1 cellular context compared by ENCODE assay signal in genomic region chr1:11653101-11653601, GRCh38.
TF ChIP-seq lines count a peak whose summit lies in the region.

No MANE protein-coding gene starts in this region.

TF ChIP-seq in HepG2, 621 proteins besides CTCF, POLR2A, EP300 and RAD21 (continued from another document and continues in another):
- TF ChIP-seq PRDM10 (CRISPR knock-in tag; IDR thresholded peaks at IDR 0.05; ENCODE audit: low read depth) (peak; percentile 51), CCDC6 (CRISPR knock-in tag; IDR thresholded peaks at IDR 0.05) (peak; percentile 49; the same call in 1 of the 2 replicates), HMG20A (CRISPR knock-in tag; IDR thresholded peaks at IDR 0.05; ENCODE audit: borderline replicate concordance) (peak; percentile 34; the same call in 1 of the 2 replicates), SNRNP70 (IDR thresholded peaks at IDR 0.05; ENCODE audit: low read depth, low read length) (no peak), MED13 (CRISPR knock-in tag; IDR thresholded peaks at IDR 0.05) (no peak), BHLHE40 (IDR thresholded peaks at IDR 0.05; ENCODE audit: low read length) (0 out of 2 replicates have a peak, but pooled peaks have one; percentile 13), TIGD3 (CRISPR knock-in tag; IDR thresholded peaks at IDR 0.05; ENCODE audit: borderline replicate concordance) (no peak), ZBTB40 (IDR thresholded peaks at IDR 0.05) (no peak), ZBTB40 (CRISPR knock-in tag; IDR thresholded peaks at IDR 0.05) (0 out of 2 replicates have a peak, but pooled peaks have one; percentile 26), HDAC1 (CRISPR knock-in tag; IDR thresholded peaks at IDR 0.05) (peak; percentile 44), ZBTB20 (CRISPR knock-in tag; IDR thresholded peaks at IDR 0.05; ENCODE audit: borderline replicate concordance, low read depth) (peak; percentile 68; the same call in 1 of the 2 replicates), RARA (CRISPR knock-in tag; IDR thresholded peaks at IDR 0.05) (0 out of 2 replicates have a peak, but pooled peaks have one; percentile 33), ESRRA (CRISPR knock-in tag; IDR thresholded peaks at IDR 0.05; ENCODE audit: low read depth) (0 out of 2 replicates have a peak, but pooled peaks have one; percentile 31), RERE (CRISPR knock-in tag; IDR thresholded peaks at IDR 0.05; ENCODE audit: low read depth) (no peak), ZC3H4 (CRISPR knock-in tag; IDR thresholded peaks at IDR 0.05; ENCODE audit: borderline replicate concordance) (no peak), FOSL2 (CRISPR knock-in tag; IDR thresholded peaks at IDR 0.05) (peak; percentile 95), RBAK (CRISPR knock-in tag; IDR thresholded peaks at IDR 0.05) (no peak), ZEB1 (IDR thresholded peaks at IDR 0.05; ENCODE audit: insufficient replicate concordance, low read depth) (peak; percentile 76), FOXC1 (CRISPR knock-in tag; IDR thresholded peaks at IDR 0.05; ENCODE audit: borderline replicate concordance) (0 out of 2 replicates have a peak, but pooled peaks have one; percentile 8), HMGXB4 (CRISPR knock-in tag; IDR thresholded peaks at IDR 0.05; ENCODE audit: borderline replicate concordance in 1 of 2, low read depth in 1 of 2) (peak in 1 of 2 experiments; percentile 39; a peak in 1 of 4 replicates), TAF15 (IDR thresholded peaks at IDR 0.05; ENCODE audit: low read depth, low read length, poor library complexity, severe bottlenecking) (peak; percentile 16), SOX6 (IDR thresholded peaks at IDR 0.05) (no peak), SOX6 (CRISPR knock-in tag; IDR thresholded peaks at IDR 0.05) (peak; percentile 56), SP4 (CRISPR knock-in tag; IDR thresholded peaks at IDR 0.05) (peak; percentile 36; the same call in 1 of the 2 replicates)
- TF ChIP-seq, protein P1, sequence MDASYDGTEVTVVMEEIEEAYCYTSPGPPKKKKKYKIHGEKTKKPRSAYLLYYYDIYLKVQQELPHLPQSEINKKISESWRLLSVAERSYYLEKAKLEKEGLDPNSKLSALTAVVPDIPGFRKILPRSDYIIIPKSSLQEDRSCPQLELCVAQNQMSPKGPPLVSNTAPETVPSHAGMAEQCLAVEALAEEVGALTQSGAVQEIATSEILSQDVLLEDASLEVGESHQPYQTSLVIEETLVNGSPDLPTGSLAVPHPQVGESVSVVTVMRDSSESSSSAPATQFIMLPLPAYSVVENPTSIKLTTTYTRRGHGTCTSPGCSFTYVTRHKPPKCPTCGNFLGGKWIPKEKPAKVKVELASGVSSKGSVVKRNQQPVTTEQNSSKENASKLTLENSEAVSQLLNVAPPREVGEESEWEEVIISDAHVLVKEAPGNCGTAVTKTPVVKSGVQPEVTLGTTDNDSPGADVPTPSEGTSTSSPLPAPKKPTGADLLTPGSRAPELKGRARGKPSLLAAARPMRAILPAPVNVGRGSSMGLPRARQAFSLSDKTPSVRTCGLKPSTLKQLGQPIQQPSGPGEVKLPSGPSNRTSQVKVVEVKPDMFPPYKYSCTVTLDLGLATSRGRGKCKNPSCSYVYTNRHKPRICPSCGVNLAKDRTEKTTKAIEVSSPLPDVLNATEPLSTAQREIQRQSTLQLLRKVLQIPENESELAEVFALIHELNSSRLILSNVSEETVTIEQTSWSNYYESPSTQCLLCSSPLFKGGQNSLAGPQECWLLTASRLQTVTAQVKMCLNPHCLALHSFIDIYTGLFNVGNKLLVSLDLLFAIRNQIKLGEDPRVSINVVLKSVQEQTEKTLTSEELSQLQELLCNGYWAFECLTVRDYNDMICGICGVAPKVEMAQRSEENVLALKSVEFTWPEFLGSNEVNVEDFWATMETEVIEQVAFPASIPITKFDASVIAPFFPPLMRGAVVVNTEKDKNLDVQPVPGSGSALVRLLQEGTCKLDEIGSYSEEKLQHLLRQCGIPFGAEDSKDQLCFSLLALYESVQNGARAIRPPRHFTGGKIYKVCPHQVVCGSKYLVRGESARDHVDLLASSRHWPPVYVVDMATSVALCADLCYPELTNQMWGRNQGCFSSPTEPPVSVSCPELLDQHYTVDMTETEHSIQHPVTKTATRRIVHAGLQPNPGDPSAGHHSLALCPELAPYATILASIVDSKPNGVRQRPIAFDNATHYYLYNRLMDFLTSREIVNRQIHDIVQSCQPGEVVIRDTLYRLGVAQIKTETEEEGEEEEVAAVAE (CRISPR knock-in tag; IDR thresholded peaks at IDR 0.05; ENCODE audit: borderline replicate concordance): peak; percentile 30; the same call in 1 of the 2 replicates
